Comparison of ENCODE assay signal across 11 cellular contexts in genomic region chr12:6630696-6631095, GRCh38. TPM values are rescaled to one million over a fixed set of nuclear protein-coding genes. Genes with fewer than 3 reads are reported as not detected.
DNase-seq lines count a peak whose midpoint lies in the region; ATAC-seq and TF ChIP-seq lines count a peak whose summit lies in the region.
"Had no signal": no experiment of that assay in that cellular context is flagged by ENCODE, and none has a peak within 500 bp of the region (broad histone marks: within the 10 kb centered on the region; RNA-seq: fewer than 3 reads in every experiment).

No MANE protein-coding gene starts in this region.

- POLR2A ChIA-PET in CD8-positive, alpha-beta T cell (lab: Charles Lee), result interaction anchor here (0.6 to 2.1 kb wide), 7 partner anchors 10 to 58 kb away, joined by 3 to 12 read pairs (median 5); partner anchors contain the start of genes ACRBP and ZNF384

- TF ChIP-seq RAD21 in Ishikawa (IDR thresholded peaks at IDR 0.05; ENCODE audit: low read depth), result no peak

- H3K27ac ChIP-seq in CD8-positive, alpha-beta T cell (ENCODE audit: low read depth, low read length), result peak overlapping the region; percentile 60
- H3K27ac ChIP-seq in mucosa of rectum (ENCODE audit: low read depth in 2 of 2, low read length in 2 of 2), result peak overlapping the region; percentile 91 to 95
- H3K27ac ChIP-seq: SJCRH30 had no signal

- H3K27me3 ChIP-seq in CD8-positive, alpha-beta T cell (ENCODE audit: insufficient read depth, low read length), result no peaks in the 10 kb centered on the region
- H3K27me3 ChIP-seq in mucosa of rectum (ENCODE audit: control insufficient read depth in 2 of 2, insufficient read depth in 2 of 2, low read length in 2 of 2) (no peaks in the 10 kb centered on the region), H7 (ENCODE audit: control insufficient read depth, insufficient read depth, low read length) (no peaks in the 10 kb centered on the region)
- H3K27me3 ChIP-seq: ascending aorta, SJCRH30 had no signal

- peak overlapping the region; percentile 83 for H3K4me3 Mint-ChIP-seq in CD8-positive, alpha-beta T cell

- CTCF ChIA-PET in CD8-positive, alpha-beta T cell (lab: Charles Lee), result interaction anchor here (0.7 to 4.8 kb wide), 5 partner anchors 10 to 195 kb away, joined by 3 to 28 read pairs (median 4); no protein-coding TSS in a partner anchor

- H3K4me3 ChIP-seq in CD8-positive, alpha-beta T cell (ENCODE audit: low read depth, low read length), result peak overlapping the region; percentile 68
- peak overlapping the region; percentile 70 to 79 for H3K4me3 ChIP-seq in mucosa of rectum (ENCODE audit: low read length in 2 of 2)
- no peak overlapping the region for H3K4me3 ChIP-seq in H7 (ENCODE audit: insufficient read depth, low read depth, low read length)
- H3K4me3 ChIP-seq: ascending aorta, SJCRH30 had no signal

- intact Hi-C loops in CD8-positive, alpha-beta T cell (cut with DNase I, micrococcal nuclease), result no loop called here

- H3K36me3 Mint-ChIP-seq in CD8-positive, alpha-beta T cell, result peaks cover 12% of the 10 kb centered on the region
- peaks cover 0 to 5% of the 10 kb centered on the region in 2 donors for H3K36me3 Mint-ChIP-seq in activated naive CD4-positive, alpha-beta T cell treated with anti-CD3 and anti-CD28 coated beads, Interleukin-2, amount 50 U/mL, for 72 hours

- H3K27me3 Mint-ChIP-seq in CD8-positive, alpha-beta T cell (ENCODE audit: low read depth), result no peaks in the 10 kb centered on the region

- peak overlapping the region; percentile 98 for H3K27ac Mint-ChIP-seq in CD8-positive, alpha-beta T cell
- peak overlapping the region; percentile 98 to 99 for H3K27ac Mint-ChIP-seq in activated naive CD4-positive, alpha-beta T cell treated with anti-CD3 and anti-CD28 coated beads, Interleukin-2, amount 50 U/mL, for 72 hours

- peaks cover 74% of the 10 kb centered on the region for H3K4me1 ChIP-seq in CD8-positive, alpha-beta T cell (ENCODE audit: insufficient read depth, low read length)
- H3K4me1 ChIP-seq in mucosa of rectum (ENCODE audit: control insufficient read depth in 2 of 2, insufficient read depth in 2 of 2, low read length in 2 of 2), result peaks cover 34 to 41% of the 10 kb centered on the region in 2 donors
- H3K4me1 ChIP-seq: ascending aorta, SJCRH30 had no signal

- TF ChIP-seq EP300 in Ishikawa (IDR thresholded peaks at IDR 0.05; ENCODE audit: borderline replicate concordance), result no peak

- TF ChIP-seq CTCF in CD8-positive, alpha-beta T cell (IDR thresholded peaks at IDR 0.05), result no peak
- no peak for TF ChIP-seq CTCF in GM10266 (IDR thresholded peaks at IDR 0.05; ENCODE audit: control insufficient read depth, insufficient read depth, low read depth, missing control alignments)

- no peaks in the 10 kb centered on the region for H3K36me3 ChIP-seq in CD8-positive, alpha-beta T cell (ENCODE audit: insufficient read depth, low read length)
- H3K36me3 ChIP-seq in mucosa of rectum (ENCODE audit: control insufficient read depth in 2 of 2, insufficient read depth in 2 of 2, low read length in 2 of 2) (peaks cover 3% of the 10 kb centered on the region in 2 donors), H7 (replicated peaks; ENCODE audit: control insufficient read depth, insufficient read depth, low read length) (no peaks in the 10 kb centered on the region)
- H3K36me3 ChIP-seq: ascending aorta, SJCRH30 had no signal

- H3K9me3 ChIP-seq in CD8-positive, alpha-beta T cell (ENCODE audit: low read length), result no peaks in the 10 kb centered on the region
- no peaks in the 10 kb centered on the region for H3K9me3 ChIP-seq in mucosa of rectum (ENCODE audit: control insufficient read depth in 2 of 2, low read length in 2 of 2)
- H3K9me3 ChIP-seq: ascending aorta, SJCRH30 had no signal

- H3K4me1 Mint-ChIP-seq in CD8-positive, alpha-beta T cell (ENCODE audit: low read depth), result peaks cover 66% of the 10 kb centered on the region

- H3K9me3 Mint-ChIP-seq in CD8-positive, alpha-beta T cell, result no peaks in the 10 kb centered on the region
- no peaks in the 10 kb centered on the region for H3K9me3 Mint-ChIP-seq in activated naive CD4-positive, alpha-beta T cell treated with anti-CD3 and anti-CD28 coated beads, Interleukin-2, amount 50 U/mL, for 72 hours

- peak overlapping the region; percentile 79 to 90 for H3K9ac ChIP-seq in mucosa of rectum (ENCODE audit: low read depth in 1 of 2, low read length in 2 of 2)

- ATAC-seq in CD8-positive, alpha-beta T cell, result no peak
- no peak for ATAC-seq in activated naive CD4-positive, alpha-beta T cell treated with anti-CD3 and anti-CD28 coated beads, Interleukin-2, amount 50 U/mL, for 72 hours

- no peak for DNase-seq in CD8-positive, alpha-beta T cell
- DNase-seq in activated naive CD4-positive, alpha-beta T cell treated with anti-CD3 and anti-CD28 coated beads, Interleukin-2, amount 50 U/mL, for 72 hours (ENCODE audit: low spot score in 2 of 2), result no peak
- DNase-seq in retina (no peak), GM10266 (ENCODE audit: extremely low spot score) (no peak), H7 (no peak)
- no peak for DNase-seq in stimulated activated CD4-positive, alpha-beta T cell treated with anti-CD3 and anti-CD28 coated beads, Interleukin-2, amount 100 ng/mL, for 48 hours
- DNase-seq: NCI-H345 had no signal

TF ChIP-seq in Ishikawa, 13 proteins besides CTCF, POLR2A, EP300 and RAD21:
- TF ChIP-seq REST (IDR thresholded peaks at IDR 0.05; ENCODE audit: low read depth) (no peak), NFIC (IDR thresholded peaks at IDR 0.05) (peak; percentile 31; the same call in 1 of the 2 replicates), EGR1 (IDR thresholded peaks at IDR 0.05) (no peak)

RNA-seq across cellular contexts. Expression of gene LPAR5, which starts 5.1 kb away (rescaled TPM):
- 1 to 10 TPM; 5.8 to 6.8 TPM for total RNA-seq in CD8-positive, alpha-beta T cell
- 1 to 10 TPM; 2.8 to 5.1 TPM for total RNA-seq in activated naive CD4-positive, alpha-beta T cell treated with anti-CD3 and anti-CD28 coated beads, Interleukin-2, amount 50 U/mL, for 72 hours
- 0.04 TPM in 1 of 2 replicates, not detected in the other for total RNA-seq in H7 (2014; rRNA removed; shearing (Covaris generic))
- total RNA-seq: SJCRH30 had no signal

RNA-seq across cellular contexts. Expression of gene ACRBP, which starts 16.5 kb away (rescaled TPM):
- total RNA-seq in CD8-positive, alpha-beta T cell, result 1 to 10 TPM; 1.2 to 1.7 TPM
- 1 to 10 TPM; 2.1 to 2.8 TPM for total RNA-seq in activated naive CD4-positive, alpha-beta T cell treated with anti-CD3 and anti-CD28 coated beads, Interleukin-2, amount 50 U/mL, for 72 hours
- 0.80 and 3.6 TPM in 2 replicates for total RNA-seq in H7 (2014; rRNA removed; shearing (Covaris generic))
- total RNA-seq: SJCRH30 had no signal

RNA-seq across cellular contexts. Expression of gene CHD4, which starts 23.5 kb away (rescaled TPM):
- total RNA-seq in CD8-positive, alpha-beta T cell, result 100 to 1,000 TPM; 289 to 295 TPM
- 100 to 1,000 TPM; 288 to 307 TPM for total RNA-seq in activated naive CD4-positive, alpha-beta T cell treated with anti-CD3 and anti-CD28 coated beads, Interleukin-2, amount 50 U/mL, for 72 hours
- 236 and 245 TPM in 2 replicates for total RNA-seq in H7 (2014; rRNA removed; shearing (Covaris generic))

RNA-seq across cellular contexts. Expression of gene ING4, which starts 32.2 kb away (rescaled TPM):
- 10 to 100 TPM; 14.1 to 15.9 TPM for total RNA-seq in CD8-positive, alpha-beta T cell
- total RNA-seq in activated naive CD4-positive, alpha-beta T cell treated with anti-CD3 and anti-CD28 coated beads, Interleukin-2, amount 50 U/mL, for 72 hours, result 10 to 100 TPM; 18.1 to 24.3 TPM
- 26.9 and 31.2 TPM in 2 replicates for total RNA-seq in H7 (2014; rRNA removed; shearing (Covaris generic))

RNA-seq across cellular contexts. Expression of gene ZNF384, which starts 58.5 kb away (rescaled TPM):
- 10 to 100 TPM; 61.8 to 63.8 TPM for total RNA-seq in CD8-positive, alpha-beta T cell
- 10 to 100 TPM; 77.1 to 92.6 TPM for total RNA-seq in activated naive CD4-positive, alpha-beta T cell treated with anti-CD3 and anti-CD28 coated beads, Interleukin-2, amount 50 U/mL, for 72 hours
- total RNA-seq in H7 (2014; rRNA removed; shearing (Covaris generic)), result 34.4 and 40.3 TPM in 2 replicates
